ENCODE assay signal across 14 cellular contexts in genomic region chr11:11740081-11740702, GRCh38.
"Had no signal": no experiment of that assay in that cellular context is flagged by ENCODE, and none has a peak within 500 bp of the region (broad histone marks: within the 10 kb centered on the region; RNA-seq: fewer than 3 reads in every experiment).

No MANE protein-coding gene starts in this region.

- H3K27ac Mint-ChIP-seq: mesothelial cell of epicardium, WTC11 had no signal

- H3K4me3 ChIP-seq: body of pancreas, hepatocyte, skin epidermis, stomach had no signal

- H3K9me3 Mint-ChIP-seq: mesothelial cell of epicardium, WTC11 had no signal

- ATAC-seq: body of pancreas, WTC11 had no signal

- H3K4me1 Mint-ChIP-seq: mesothelial cell of epicardium had no signal

- H3K36me3 ChIP-seq: stomach had no signal

- H3K27ac ChIP-seq: body of pancreas, hepatocyte, parathyroid adenoma, stomach had no signal

- DNase-seq: activated CD4-positive, alpha-beta T cell treated with anti-CD3 and anti-CD28 coated beads for 48 hours; activated naive CD4-positive, alpha-beta T cell treated with anti-CD3 and anti-CD28 coated beads, Interleukin-2, amount 50 U/mL, for 16 hours; activated T-cell treated with anti-CD3 and anti-CD28 coated beads for 4 hours; amniotic stem cell; body of pancreas; central memory CD4-positive, alpha-beta T cell; dermis blood vessel endothelial cell; stimulated activated CD4-positive, alpha-beta T cell treated with anti-CD3 and anti-CD28 coated beads, Interleukin-4, amount 100 ng/mL, for 4 hours; stomach had no signal

- H3K4me1 ChIP-seq: body of pancreas, parathyroid adenoma, stomach had no signal

- H3K9me3 ChIP-seq: body of pancreas, stomach had no signal

- H3K36me3 Mint-ChIP-seq: mesothelial cell of epicardium, WTC11 had no signal

- H3K4me3 Mint-ChIP-seq: mesothelial cell of epicardium, WTC11 had no signal
